Comparison of ENCODE assay signal across 31 cellular contexts in genomic region chr15:48315041-48315440, GRCh38.
"Had no signal": no experiment of that assay in that cellular context is flagged by ENCODE, and none has a peak within 500 bp of the region (broad histone marks: within the 10 kb centered on the region; RNA-seq: fewer than 3 reads in every experiment).

No MANE protein-coding gene starts in this region.

- FAIRE-seq: bronchial epithelial cell had no signal

- H3K9ac ChIP-seq: SK-N-SH had no signal

- H3K4me3 Mint-ChIP-seq: activated CD4-positive, alpha-beta T cell treated with anti-CD3 and anti-CD28 coated beads for 36 hours; activated CD8-positive, alpha-beta T cell treated with anti-CD3 and anti-CD28 coated beads, Interleukin-2, amount 10 ng/mL, durations not matched to agents 7 days and 5 days; activated naive CD8-positive, alpha-beta T cell treated with anti-CD3 and anti-CD28 coated beads, Interleukin-2, amount 50 U/mL, for 24 hours; activated T-cell treated with anti-CD3 and anti-CD28 coated beads, Interleukin-2, amount 50 U/mL, for 24 hours had no signal

- H3K4me2 ChIP-seq: SK-N-SH had no signal

- H3K4me3 ChIP-seq: ascending aorta, body of pancreas, SJCRH30 had no signal

- H3K27me3 ChIP-seq: ascending aorta, body of pancreas, SJCRH30 had no signal

- H3K4me1 Mint-ChIP-seq: activated CD4-positive, alpha-beta T cell treated with anti-CD3 and anti-CD28 coated beads for 36 hours; activated naive CD8-positive, alpha-beta T cell treated with anti-CD3 and anti-CD28 coated beads, Interleukin-2, amount 50 U/mL, for 24 hours had no signal

- H3K27me3 Mint-ChIP-seq: activated naive CD8-positive, alpha-beta T cell treated with anti-CD3 and anti-CD28 coated beads, Interleukin-2, amount 50 U/mL, for 24 hours had no signal

- H3K27ac ChIP-seq: ascending aorta, body of pancreas, RWPE1, SJCRH30, VCaP had no signal

- DNase-seq: activated CD4-positive, alpha-beta T cell treated with anti-CD3 and anti-CD28 coated beads for 36 hours; activated CD4-positive, alpha-beta T cell treated with anti-CD3 and anti-CD28 coated beads, Interleukin-2, amount 50 U/mL, for 4 hours; activated CD8-positive, alpha-beta T cell treated with anti-CD3 and anti-CD28 coated beads, Interleukin-2, amount 10 ng/mL, durations not matched to agents 7 days and 5 days; activated effector memory CD4-positive, alpha-beta T cell treated with anti-CD3 and anti-CD28 coated beads, Interleukin-2, amount 50 U/mL, for 16 hours; activated naive CD4-positive, alpha-beta T cell treated with Interleukin-2 at 50 U/mL for 16 hours; activated naive CD8-positive, alpha-beta T cell treated with anti-CD3 and anti-CD28 coated beads, Interleukin-2, amount 50 U/mL, for 24 hours; activated T-cell treated with anti-CD3 and anti-CD28 coated beads, Interleukin-2, amount 50 U/mL, for 24 hours; amniotic stem cell; body of pancreas; central memory CD4-positive, alpha-beta T cell; KBM-7; NCI-H1048; NCI-H146; NCI-H187 treated with DMSO at 0.1 percent for 48 hours; NCI-H2081 treated with DMSO at 0.1 percent for 48 hours; NCI-H2171 treated with DMSO at 0.1 percent for 48 hours; NCI-H226; NCI-H526; NCI-H774; NK-92 treated with Interleukin-12 subunit alpha and Interleukin-12 subunit beta, amount 100 ng/mL, for 24 hours; OCI-M1; Right ventricle myocardium superior; SJCRH30; SK-N-SH; T-helper 1 cell had no signal

- H3K9me3 Mint-ChIP-seq: activated naive CD4-positive, alpha-beta T cell treated with anti-CD3 and anti-CD28 coated beads, Interleukin-2, amount 50 U/mL, for 72 hours; activated naive CD8-positive, alpha-beta T cell treated with anti-CD3 and anti-CD28 coated beads, Interleukin-2, amount 50 U/mL, for 24 hours; activated T-cell treated with anti-CD3 and anti-CD28 coated beads, Interleukin-2, amount 50 U/mL, for 24 hours had no signal

- H3K27ac Mint-ChIP-seq: activated CD4-positive, alpha-beta T cell treated with anti-CD3 and anti-CD28 coated beads for 36 hours; activated CD8-positive, alpha-beta T cell treated with anti-CD3 and anti-CD28 coated beads, Interleukin-2, amount 10 ng/mL, durations not matched to agents 7 days and 5 days; activated naive CD4-positive, alpha-beta T cell treated with anti-CD3 and anti-CD28 coated beads, Interleukin-2, amount 50 U/mL, for 72 hours; activated naive CD8-positive, alpha-beta T cell treated with anti-CD3 and anti-CD28 coated beads, Interleukin-2, amount 50 U/mL, for 24 hours; activated T-cell treated with anti-CD3 and anti-CD28 coated beads, Interleukin-2, amount 50 U/mL, for 24 hours had no signal

- H3K36me3 ChIP-seq: ascending aorta, SJCRH30 had no signal

- ATAC-seq: activated CD4-positive, alpha-beta T cell treated with anti-CD3 and anti-CD28 coated beads for 36 hours; activated CD8-positive, alpha-beta T cell treated with anti-CD3 and anti-CD28 coated beads, Interleukin-2, amount 10 ng/mL, durations not matched to agents 7 days and 5 days; activated naive CD4-positive, alpha-beta T cell treated with anti-CD3 and anti-CD28 coated beads, Interleukin-2, amount 50 U/mL, for 72 hours; activated naive CD8-positive, alpha-beta T cell treated with anti-CD3 and anti-CD28 coated beads, Interleukin-2, amount 50 U/mL, for 24 hours; body of pancreas; Panc1 had no signal

- H3K36me3 Mint-ChIP-seq: activated naive CD4-positive, alpha-beta T cell treated with anti-CD3 and anti-CD28 coated beads, Interleukin-2, amount 50 U/mL, for 72 hours had no signal

- H3K9me3 ChIP-seq: ascending aorta, body of pancreas, SJCRH30, SK-N-SH had no signal

- H3K4me1 ChIP-seq: ascending aorta, body of pancreas, SJCRH30 had no signal
